In the genomic region with DNA sequence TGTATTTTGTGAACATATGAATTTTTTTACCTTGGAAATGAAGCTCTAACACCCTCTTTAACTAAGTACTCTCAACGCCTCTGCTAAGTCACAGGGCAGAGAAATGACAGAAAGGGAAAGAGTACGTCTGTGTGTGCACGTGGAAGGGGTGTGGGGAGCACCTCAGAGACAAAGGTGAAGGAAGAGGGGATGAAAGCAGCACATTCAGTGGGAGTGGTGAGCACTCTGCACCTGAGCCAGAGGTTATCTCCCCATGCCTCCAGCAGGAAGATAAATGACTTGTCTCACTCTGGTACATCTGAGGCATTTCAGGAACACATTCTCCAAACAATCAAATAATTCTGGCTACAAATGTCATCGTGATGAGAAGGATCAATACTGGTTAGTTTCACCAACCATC, we compare ENCODE assay signal across 14 cellular contexts. TPM values are rescaled to one million over a fixed set of nuclear protein-coding genes. Genes with fewer than 3 reads are reported as not detected.
DNase-seq lines count a peak whose midpoint lies in the region; ATAC-seq and TF ChIP-seq lines count a peak whose summit lies in the region.
"Had no signal": no experiment of that assay in that cellular context is flagged by ENCODE, and none has a peak within 500 bp of the region (broad histone marks: within the 10 kb centered on the region; RNA-seq: fewer than 3 reads in every experiment).

No MANE protein-coding gene starts in this region.

- in situ Hi-C loops in gastrocnemius medialis (cut with MboI; ENCODE audit: low sequenced_read_pairs in 4 of 4): no loop called here

- H3K27ac ChIP-seq in right atrium auricular region: peak overlapping the region in 1 of 2 donors; percentile 8
- no peak overlapping the region for H3K27ac ChIP-seq in gastrocnemius medialis
- peak overlapping the region in 2 of 4 donors; percentile 20 to 32 for H3K27ac ChIP-seq in upper lobe of left lung
- H3K27ac ChIP-seq: cardiac muscle cell, lower lobe of right lung had no signal

- H3K4me3 ChIP-seq in right atrium auricular region: no peak overlapping the region
- no peak overlapping the region for H3K4me3 ChIP-seq in gastrocnemius medialis
- H3K4me3 ChIP-seq in upper lobe of left lung: no peak overlapping the region
- H3K4me3 ChIP-seq: cardiac muscle cell, lower lobe of right lung had no signal

- 41 to 52% methylated on average over 4 of the region's 4 CpGs for WGBS in upper lobe of left lung, 2 donors

- H3K4me1 ChIP-seq in right atrium auricular region: peaks cover 0 to 70% of the 10 kb centered on the region in 2 donors
- H3K4me1 ChIP-seq in gastrocnemius medialis: peaks cover 50 to 58% of the 10 kb centered on the region in 2 donors
- H3K4me1 ChIP-seq in upper lobe of left lung: peaks cover 52 to 67% (median 63%) of the 10 kb centered on the region in 4 donors

- no peaks in the 10 kb centered on the region for H3K27me3 Mint-ChIP-seq in activated naive CD4-positive, alpha-beta T cell treated with anti-CD3 and anti-CD28 coated beads, Interleukin-2, amount 50 U/mL, for 24 hours
- no peaks in the 10 kb centered on the region for H3K27me3 Mint-ChIP-seq in memory B cell

- no peaks in the 10 kb centered on the region for H3K27me3 ChIP-seq in right atrium auricular region
- no peaks in the 10 kb centered on the region for H3K27me3 ChIP-seq in gastrocnemius medialis
- no peaks in the 10 kb centered on the region for H3K27me3 ChIP-seq in upper lobe of left lung
- H3K27me3 ChIP-seq: cardiac muscle cell had no signal

- peak overlapping the region; percentile 86 for H3K27ac Mint-ChIP-seq in activated naive CD4-positive, alpha-beta T cell treated with anti-CD3 and anti-CD28 coated beads, Interleukin-2, amount 50 U/mL, for 24 hours
- H3K27ac Mint-ChIP-seq in memory B cell: peak overlapping the region; percentile 85

- TF ChIP-seq EP300 in upper lobe of left lung (IDR thresholded peaks at IDR 0.05): no peak

- no peaks in the 10 kb centered on the region for H3K9me3 Mint-ChIP-seq in activated naive CD4-positive, alpha-beta T cell treated with anti-CD3 and anti-CD28 coated beads, Interleukin-2, amount 50 U/mL, for 24 hours
- H3K9me3 Mint-ChIP-seq in memory B cell: no peaks in the 10 kb centered on the region

- TF ChIP-seq POLR2A in gastrocnemius medialis (IDR thresholded peaks at IDR 0.05): no peak
- TF ChIP-seq POLR2A in upper lobe of left lung (IDR thresholded peaks at IDR 0.05): no peak

- TF ChIP-seq CTCF in right atrium auricular region (IDR thresholded peaks at IDR 0.05): no peak
- no peak for TF ChIP-seq CTCF in gastrocnemius medialis (IDR thresholded peaks at IDR 0.05 in 4 of 5, conservative IDR thresholded peaks at IDR 0.05 in 1 of 5)
- no peak for TF ChIP-seq CTCF in upper lobe of left lung (IDR thresholded peaks at IDR 0.05)

- H3K36me3 ChIP-seq in right atrium auricular region (no peaks in the 10 kb centered on the region), gastrocnemius medialis (no peaks in the 10 kb centered on the region), upper lobe of left lung (peaks cover 0 to 16% (median 0%) of the 10 kb centered on the region in 4 donors)
- H3K36me3 ChIP-seq: cardiac muscle cell had no signal

- H3K36me3 Mint-ChIP-seq in activated naive CD4-positive, alpha-beta T cell treated with anti-CD3 and anti-CD28 coated beads, Interleukin-2, amount 50 U/mL, for 24 hours: peaks cover 25% of the 10 kb centered on the region
- peaks cover 16% of the 10 kb centered on the region for H3K36me3 Mint-ChIP-seq in memory B cell

- H3K9me3 ChIP-seq in right atrium auricular region: no peaks in the 10 kb centered on the region
- H3K9me3 ChIP-seq in gastrocnemius medialis: no peaks in the 10 kb centered on the region
- H3K9me3 ChIP-seq in upper lobe of left lung: no peaks in the 10 kb centered on the region
- H3K9me3 ChIP-seq: lower lobe of right lung had no signal

- DNase-seq in left ventricle myocardium superior (no peak), right atrium auricular region (ENCODE audit: low spot score) (no peak), memory B cell (ENCODE audit: low spot score in 2 of 2) (no peak), gastrocnemius medialis (no peak), upper lobe of left lung (no peak)
- DNase-seq: activated CD8-positive, alpha-beta memory T cell treated with anti-CD3 and anti-CD28 coated beads for 24 hours; AML-193; lower lobe of right lung; SHP77 treated with DMSO at 0.1 percent for 48 hours; stimulated activated CD8-positive, alpha-beta memory T cell treated with anti-CD3 and anti-CD28 coated beads, Interleukin-4, amount 100 ng/mL, for 48 hours had no signal

- H3K4me1 Mint-ChIP-seq in activated naive CD4-positive, alpha-beta T cell treated with anti-CD3 and anti-CD28 coated beads, Interleukin-2, amount 50 U/mL, for 24 hours: peaks cover 78% of the 10 kb centered on the region
- peaks cover 32% of the 10 kb centered on the region for H3K4me1 Mint-ChIP-seq in memory B cell

- peak; percentile 38 for ATAC-seq in left ventricle myocardium superior
- ATAC-seq in memory B cell (ENCODE audit: low read depth): no peak
- no peak for ATAC-seq in GM18519 (IDR thresholded peaks at IDR 0.05; ENCODE audit: low FRiP score, unreplicated experiment)
- no peak for ATAC-seq in gastrocnemius medialis
- no peak for ATAC-seq in esophagus mucosa
- ATAC-seq in upper lobe of left lung (ENCODE audit: low FRiP score in 2 of 2): no peak
- ATAC-seq: lower lobe of right lung had no signal

- peak overlapping the region; percentile 59 for H3K4me3 Mint-ChIP-seq in activated naive CD4-positive, alpha-beta T cell treated with anti-CD3 and anti-CD28 coated beads, Interleukin-2, amount 50 U/mL, for 24 hours
- H3K4me3 Mint-ChIP-seq in memory B cell: peak overlapping the region; percentile 40

- intact Hi-C loops in left ventricle myocardium superior (cut with micrococcal nuclease) (no loop called here), gastrocnemius medialis (cut with DNase I; ENCODE audit: low total_unique reads) (no loop called here)

RNA-seq across cellular contexts. Expression of a gene that starts 15.0 kb away (rescaled TPM):
- total RNA-seq in left ventricle myocardium superior: 23.7 TPM
- 10 to 100 TPM; 29.9 to 35.6 TPM for total RNA-seq in right atrium auricular region
- total RNA-seq in gastrocnemius medialis: 100 to 1,000 TPM in 3 of 4 donors, 10 to 100 TPM in 1; 87.7 to 146 (median 103) TPM
- 16.9 TPM for total RNA-seq in esophagus mucosa
- 10 to 100 TPM; 33.7 to 56.4 (median 46.2) TPM for total RNA-seq in upper lobe of left lung
